Comparison of ENCODE assay signal across 2 cellular contexts in the genomic region with DNA sequence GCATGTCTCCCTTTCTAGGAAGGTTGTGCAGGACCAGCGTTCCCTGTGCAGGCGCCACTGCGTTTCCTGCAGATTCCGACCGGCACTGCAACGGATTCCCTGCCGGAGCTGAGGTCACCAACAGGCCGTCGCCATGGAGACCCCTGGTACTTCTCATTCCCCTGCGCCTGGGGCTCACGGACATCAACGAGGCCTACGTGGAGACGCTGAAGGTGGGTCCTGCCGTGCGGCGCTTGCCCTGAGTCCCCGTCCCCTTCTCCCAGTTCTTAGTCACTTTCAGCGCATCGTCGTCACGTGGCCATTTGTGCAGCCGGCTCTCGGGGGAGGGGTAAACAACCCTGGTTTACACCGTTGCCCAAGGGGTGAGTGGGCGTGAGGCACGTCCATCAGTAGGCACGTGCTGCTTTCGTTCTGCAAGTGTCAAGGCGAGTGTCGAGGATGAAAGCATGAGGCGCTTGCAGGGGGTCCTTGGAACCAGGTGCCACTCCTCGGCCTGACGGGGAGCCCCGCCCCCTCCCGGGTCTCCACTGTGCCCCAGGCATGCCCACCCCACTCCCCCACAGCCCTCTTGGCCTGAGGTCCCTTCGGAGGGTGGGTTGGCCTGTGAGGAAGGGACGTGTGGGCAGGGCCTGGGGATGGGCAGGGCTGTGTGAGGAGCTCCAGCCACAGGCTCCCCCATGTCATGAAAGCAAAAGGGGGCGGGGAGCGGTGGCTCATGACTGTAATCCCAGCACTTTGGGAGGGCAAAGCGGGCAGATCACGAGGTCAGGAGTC.
TF ChIP-seq lines count a peak whose summit lies in the region.

No MANE protein-coding gene starts in this region.

TF ChIP-seq in SK-N-SH, 30 proteins besides CTCF, POLR2A, EP300 and RAD21 (continued from another document):
- TF ChIP-seq, protein P1, sequence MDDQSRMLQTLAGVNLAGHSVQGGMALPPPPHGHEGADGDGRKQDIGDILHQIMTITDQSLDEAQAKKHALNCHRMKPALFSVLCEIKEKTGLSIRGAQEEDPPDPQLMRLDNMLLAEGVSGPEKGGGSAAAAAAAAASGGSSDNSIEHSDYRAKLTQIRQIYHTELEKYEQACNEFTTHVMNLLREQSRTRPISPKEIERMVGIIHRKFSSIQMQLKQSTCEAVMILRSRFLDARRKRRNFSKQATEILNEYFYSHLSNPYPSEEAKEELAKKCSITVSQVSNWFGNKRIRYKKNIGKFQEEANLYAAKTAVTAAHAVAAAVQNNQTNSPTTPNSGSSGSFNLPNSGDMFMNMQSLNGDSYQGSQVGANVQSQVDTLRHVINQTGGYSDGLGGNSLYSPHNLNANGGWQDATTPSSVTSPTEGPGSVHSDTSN (IDR thresholded peaks at IDR 0.05): no peak
- TF ChIP-seq SMC3 (IDR thresholded peaks at IDR 0.05; ENCODE audit: low read depth, low read length): no peak
- TF ChIP-seq FOXJ3 (CRISPR knock-in tag; IDR thresholded peaks at IDR 0.05): no peak
- TF ChIP-seq, protein P2, sequence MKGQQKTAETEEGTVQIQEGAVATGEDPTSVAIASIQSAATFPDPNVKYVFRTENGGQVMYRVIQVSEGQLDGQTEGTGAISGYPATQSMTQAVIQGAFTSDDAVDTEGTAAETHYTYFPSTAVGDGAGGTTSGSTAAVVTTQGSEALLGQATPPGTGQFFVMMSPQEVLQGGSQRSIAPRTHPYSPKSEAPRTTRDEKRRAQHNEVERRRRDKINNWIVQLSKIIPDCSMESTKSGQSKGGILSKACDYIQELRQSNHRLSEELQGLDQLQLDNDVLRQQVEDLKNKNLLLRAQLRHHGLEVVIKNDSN (IDR thresholded peaks at IDR 0.05; ENCODE audit: borderline replicate concordance, low read depth): peak; percentile 66; the same call in 1 of the 2 replicates
- TF ChIP-seq MXI1 (IDR thresholded peaks at IDR 0.05; ENCODE audit: low read depth, low read length): peak; percentile 82
- TF ChIP-seq, protein P3, sequence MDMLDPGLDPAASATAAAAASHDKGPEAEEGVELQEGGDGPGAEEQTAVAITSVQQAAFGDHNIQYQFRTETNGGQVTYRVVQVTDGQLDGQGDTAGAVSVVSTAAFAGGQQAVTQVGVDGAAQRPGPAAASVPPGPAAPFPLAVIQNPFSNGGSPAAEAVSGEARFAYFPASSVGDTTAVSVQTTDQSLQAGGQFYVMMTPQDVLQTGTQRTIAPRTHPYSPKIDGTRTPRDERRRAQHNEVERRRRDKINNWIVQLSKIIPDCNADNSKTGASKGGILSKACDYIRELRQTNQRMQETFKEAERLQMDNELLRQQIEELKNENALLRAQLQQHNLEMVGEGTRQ (IDR thresholded peaks at IDR 0.05; ENCODE audit: borderline replicate concordance, low read depth, low read length): no peak
- TF ChIP-seq RCOR1 (IDR thresholded peaks at IDR 0.05; ENCODE audit: low read length): no peak

TF ChIP-seq in HEK293T, 16 proteins besides CTCF, POLR2A, EP300 and RAD21 (continued from another document):
- TF ChIP-seq ZNF384 (IDR thresholded peaks at IDR 0.05) (no peak), FOXA1 (IDR thresholded peaks at IDR 0.05) (no peak), SP1 (IDR thresholded peaks at IDR 0.05) (no peak), BHLHE40 (IDR thresholded peaks at IDR 0.05; ENCODE audit: borderline replicate concordance) (no peak), FOXM1 (IDR thresholded peaks at IDR 0.05; ENCODE audit: borderline replicate concordance) (no peak), ELF4 (IDR thresholded peaks at IDR 0.05) (no peak), LEF1 (IDR thresholded peaks at IDR 0.05; ENCODE audit: borderline replicate concordance) (no peak), HDGF (IDR thresholded peaks at IDR 0.05; ENCODE audit: borderline replicate concordance) (no peak), L3MBTL2 (conservative IDR thresholded peaks at IDR 0.05) (no peak), NFRKB (IDR thresholded peaks at IDR 0.05) (no peak), TARDBP (IDR thresholded peaks at IDR 0.05) (no peak)
- TF ChIP-seq, protein P4, sequence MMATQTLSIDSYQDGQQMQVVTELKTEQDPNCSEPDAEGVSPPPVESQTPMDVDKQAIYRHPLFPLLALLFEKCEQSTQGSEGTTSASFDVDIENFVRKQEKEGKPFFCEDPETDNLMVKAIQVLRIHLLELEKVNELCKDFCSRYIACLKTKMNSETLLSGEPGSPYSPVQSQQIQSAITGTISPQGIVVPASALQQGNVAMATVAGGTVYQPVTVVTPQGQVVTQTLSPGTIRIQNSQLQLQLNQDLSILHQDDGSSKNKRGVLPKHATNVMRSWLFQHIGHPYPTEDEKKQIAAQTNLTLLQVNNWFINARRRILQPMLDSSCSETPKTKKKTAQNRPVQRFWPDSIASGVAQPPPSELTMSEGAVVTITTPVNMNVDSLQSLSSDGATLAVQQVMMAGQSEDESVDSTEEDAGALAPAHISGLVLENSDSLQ (IDR thresholded peaks at IDR 0.05): no peak
TF ChIP-seq in HEK293T: peak in this region for 0.
